Comparison of ENCODE assay signal across 25 cellular contexts in genomic region chr1:29247874-29248273, GRCh38. TPM values are rescaled to one million over a fixed set of nuclear protein-coding genes. Genes with fewer than 3 reads are reported as not detected.
DNase-seq lines count a peak whose midpoint lies in the region; ATAC-seq and TF ChIP-seq lines count a peak whose summit lies in the region.
"Had no signal": no experiment of that assay in that cellular context is flagged by ENCODE, and none has a peak within 500 bp of the region (broad histone marks: within the 10 kb centered on the region; RNA-seq: fewer than 3 reads in every experiment).

No MANE protein-coding gene starts in this region.

- no peak for TF ChIP-seq CTCF in left ventricle myocardium inferior (IDR thresholded peaks at IDR 0.05; ENCODE audit: borderline replicate concordance)
- TF ChIP-seq CTCF in endodermal cell (conservative IDR thresholded peaks at IDR 0.05) = no peak
- TF ChIP-seq CTCF in type B pancreatic cell (conservative IDR thresholded peaks at IDR 0.05) = no peak

- H3K27ac Mint-ChIP-seq in endodermal cell (peak overlapping the region; percentile 2), type B pancreatic cell (peak overlapping the region; percentile 14)
- H3K27ac Mint-ChIP-seq: B cell had no signal

- H3K36me3 ChIP-seq in left ventricle myocardium inferior = no peaks in the 10 kb centered on the region
- H3K36me3 ChIP-seq in endodermal cell (ENCODE audit: control insufficient read depth, insufficient read depth, low read length) = no peaks in the 10 kb centered on the region
- H3K36me3 ChIP-seq in neuronal stem cell (replicated peaks in 1 of 2; ENCODE audit: control insufficient read depth in 2 of 2, insufficient read depth in 2 of 2, low read length in 2 of 2) = no peaks in the 10 kb centered on the region
- H3K36me3 ChIP-seq: SJCRH30 had no signal

- H3K9ac ChIP-seq in endodermal cell (ENCODE audit: extremely low read depth, low read length, poor library complexity, severe bottlenecking) (no peak overlapping the region), neuronal stem cell (ENCODE audit: low read depth, low read length, poor library complexity) (peak overlapping the region; percentile 63)

- H4K91ac ChIP-seq in neuronal stem cell (ENCODE audit: low read depth, low read length, poor library complexity) = no peak overlapping the region

- H3K27me3 Mint-ChIP-seq in endodermal cell (ENCODE audit: insufficient read depth) (no peaks in the 10 kb centered on the region), type B pancreatic cell (no peaks in the 10 kb centered on the region)

- H2AK5ac ChIP-seq in neuronal stem cell (ENCODE audit: low read depth, low read length) = peak overlapping the region; percentile 64

- no peak for ATAC-seq in GM19397 (IDR thresholded peaks at IDR 0.05; ENCODE audit: unreplicated experiment)
- ATAC-seq: HCT116, PC-3, Right ventricle myocardium inferior had no signal

- H3K23ac ChIP-seq in neuronal stem cell (ENCODE audit: low read depth, low read length, poor library complexity) = no peak overlapping the region

- H3K36me3 Mint-ChIP-seq in endodermal cell (ENCODE audit: low read depth) (no peaks in the 10 kb centered on the region), type B pancreatic cell (no peaks in the 10 kb centered on the region)

- H3K27ac ChIP-seq in left ventricle myocardium inferior (replicated peaks) (no peak overlapping the region), endodermal cell (ENCODE audit: low read depth, low read length) (no peak overlapping the region), neuronal stem cell (replicated peaks; ENCODE audit: low read length) (no peak overlapping the region)
- H3K27ac ChIP-seq: 22Rv1, SJCRH30 had no signal

- peak overlapping the region; percentile 6 for H2BK5ac ChIP-seq in neuronal stem cell (ENCODE audit: low read length)

- H2BK120ac ChIP-seq in neuronal stem cell (ENCODE audit: low read depth, low read length) = no peak overlapping the region

- H3K4me2 ChIP-seq in neuronal stem cell (ENCODE audit: insufficient read depth, low read length, poor library complexity, severe bottlenecking) = no peak overlapping the region

- H3K18ac ChIP-seq in neuronal stem cell (ENCODE audit: low read length) = no peak overlapping the region

- 94% methylated on average over 4 of the region's 4 CpGs; no CpG with 5 or more reads in 1 of the 2 experiments for WGBS in endodermal cell (ENCODE audit: insufficient coverage in 1 of 2, insufficient read length in 1 of 2), 2 experiments
- no CpG with 5 or more reads among the region's 4 CpGs for WGBS in neuronal stem cell (ENCODE audit: extremely low coverage in 2 of 2, insufficient read length in 2 of 2, insufficient replicate concordance in 1 of 2), 2 donors

- intact Hi-C loops in cardiac septum (cut with DNase I) = no loop called here
- intact Hi-C loops in left ventricle myocardium inferior (cut with micrococcal nuclease) = loop anchor here (10.0 kb wide), 1 partner anchor 1457 kb away; no protein-coding TSS in a partner anchor

- no peaks in the 10 kb centered on the region for H3K79me1 ChIP-seq in neuronal stem cell (ENCODE audit: low read depth, low read length)

- H3K4me1 Mint-ChIP-seq in endodermal cell = peaks cover 40% of the 10 kb centered on the region
- H3K4me1 Mint-ChIP-seq in type B pancreatic cell (ENCODE audit: unreplicated experiment) = peaks cover 33% of the 10 kb centered on the region
- H3K4me1 Mint-ChIP-seq: B cell had no signal

- no peaks in the 10 kb centered on the region for H3K27me3 ChIP-seq in left ventricle myocardium inferior (ENCODE audit: low read depth)
- H3K27me3 ChIP-seq in endodermal cell (ENCODE audit: control insufficient read depth, insufficient read depth, low read length, poor library complexity, severe bottlenecking) = no peaks in the 10 kb centered on the region
- peaks cover 0 to 3% (median 0%) of the 10 kb centered on the region in 3 experiments for H3K27me3 ChIP-seq in neuronal stem cell (ENCODE audit: control insufficient read depth in 3 of 3, insufficient read depth in 3 of 3, low read depth in 1 of 3, low read length in 3 of 3)
- H3K27me3 ChIP-seq: SJCRH30 had no signal

- peak overlapping the region; percentile 23 for H2BK15ac ChIP-seq in neuronal stem cell (ENCODE audit: low read length)

- H3K9me3 ChIP-seq in left ventricle myocardium inferior (replicated peaks) = no peaks in the 10 kb centered on the region
- no peaks in the 10 kb centered on the region for H3K9me3 ChIP-seq in endodermal cell (ENCODE audit: control insufficient read depth, low read length)
- H3K9me3 ChIP-seq in neuronal stem cell (replicated peaks in 1 of 2; ENCODE audit: control insufficient read depth in 2 of 2, insufficient read depth in 1 of 2, low read depth in 1 of 2, low read length in 2 of 2) = no peaks in the 10 kb centered on the region
- H3K9me3 ChIP-seq: SJCRH30 had no signal

- peak; percentile 47 for DNase-seq in cardiac septum (ENCODE audit: low spot score)
- DNase-seq in left ventricle myocardium inferior = no peak
- peak; percentile 34 for DNase-seq in endodermal cell
- DNase-seq in neuronal stem cell (ENCODE audit: low spot score) = no peak
- no peak for DNase-seq in type B pancreatic cell (ENCODE audit: extremely low spot score, unreplicated experiment)
- DNase-seq in superior temporal gyrus (ENCODE audit: extremely low spot score) = no peak
- DNase-seq in retina = no peak
- DNase-seq: DMS153, DND-41, GOT3, Kasumi-1, NCI-H1105 treated with DMSO at 0.1 percent for 48 hours, NCI-H146, NCI-H1930, NCI-H2107, NCI-H446, NCI-H524 treated with DMSO at 0.1 percent for 48 hours, NCI-H774, PC-3, SJCRH30 had no signal

- no peak overlapping the region for H3K4ac ChIP-seq in neuronal stem cell (ENCODE audit: low read length)

- H3K9me3 Mint-ChIP-seq in endodermal cell (no peaks in the 10 kb centered on the region), type B pancreatic cell (no peaks in the 10 kb centered on the region)

- H3K4me3 Mint-ChIP-seq in endodermal cell = no peak overlapping the region
- H3K4me3 Mint-ChIP-seq in type B pancreatic cell = no peak overlapping the region
- H3K4me3 Mint-ChIP-seq: B cell had no signal

- no peak overlapping the region for H2AFZ ChIP-seq in neuronal stem cell (ENCODE audit: low read length)

- no peak overlapping the region for H3K4me3 ChIP-seq in left ventricle myocardium inferior
- no peak overlapping the region for H3K4me3 ChIP-seq in endodermal cell (ENCODE audit: low read length)
- H3K4me3 ChIP-seq in neuronal stem cell (ENCODE audit: low read length in 2 of 2) = no peak overlapping the region
- H3K4me3 ChIP-seq: SJCRH30 had no signal

- H4K8ac ChIP-seq in neuronal stem cell (ENCODE audit: low read depth, low read length) = no peak overlapping the region

- H3K14ac ChIP-seq in neuronal stem cell (ENCODE audit: low read length) = no peak overlapping the region

- no peak overlapping the region for H2BK12ac ChIP-seq in neuronal stem cell (ENCODE audit: low read length)

- H3K4me1 ChIP-seq in left ventricle myocardium inferior (no peaks in the 10 kb centered on the region), endodermal cell (ENCODE audit: control insufficient read depth, insufficient read depth, low read length) (peaks cover 34% of the 10 kb centered on the region), neuronal stem cell (ENCODE audit: control insufficient read depth in 2 of 2, insufficient read depth in 1 of 2, low read depth in 1 of 2, low read length in 2 of 2) (peaks cover 17 to 27% of the 10 kb centered on the region in 2 donors)

RNA-seq across cellular contexts. Expression of gene PTPRU, which starts 11.6 kb away (rescaled TPM):
- total RNA-seq in cardiac septum (6.6 TPM), left ventricle myocardium inferior (15.3 TPM), endodermal cell (10 to 100 TPM; 49.8 to 73.1 TPM), type B pancreatic cell (ENCODE audit: low replicate concordance) (66.6 and 129 TPM in 2 replicates)
- 39.5 TPM for polyA plus RNA-seq in endodermal cell (2013, experiment 1 of 2)
- polyA plus RNA-seq in endodermal cell (2013, experiment 2 of 2) = 36.6 TPM
- polyA plus RNA-seq in neuronal stem cell (2013, experiment 1 of 2) = 25.9 TPM
- 26.2 TPM for polyA plus RNA-seq in neuronal stem cell (2013, experiment 2 of 2)

RNA-seq across cellular contexts. Expression of gene MECR, which starts 17.1 kb away (rescaled TPM):
- total RNA-seq in cardiac septum (29.9 TPM), left ventricle myocardium inferior (30.8 TPM), endodermal cell (10 to 100 TPM; 33.3 to 38.2 TPM), type B pancreatic cell (ENCODE audit: low replicate concordance) (28.7 and 30.5 TPM in 2 replicates)
- polyA plus RNA-seq in endodermal cell (2013, experiment 1 of 2) = 35.9 TPM
- polyA plus RNA-seq in endodermal cell (2013, experiment 2 of 2) = 30.3 TPM
- 19.8 TPM for polyA plus RNA-seq in neuronal stem cell (2013, experiment 1 of 2)
- 19.0 TPM for polyA plus RNA-seq in neuronal stem cell (2013, experiment 2 of 2)

Comparison
In these comparisons a context has a peak if more than half of its experiments do, and no peak if none do; other contexts are left out.
1. DNase-seq: peak in cardiac septum (single experiment) and endodermal cell (single experiment); none in left ventricle myocardium inferior (single experiment), neuronal stem cell (single experiment), type B pancreatic cell (single experiment), superior temporal gyrus (single experiment) and retina (single experiment).